In genomic region chr14:21556378-21557083, GRCh38 we compare ENCODE assay signal across 18 cellular contexts. TPM values are rescaled to one million over a fixed set of nuclear protein-coding genes. Genes with fewer than 3 reads are reported as not detected.
DNase-seq lines count a peak whose midpoint lies in the region; ATAC-seq and TF ChIP-seq lines count a peak whose summit lies in the region.
"Had no signal": no experiment of that assay in that cellular context is flagged by ENCODE, and none has a peak within 500 bp of the region (broad histone marks: within the 10 kb centered on the region; RNA-seq: fewer than 3 reads in every experiment).

No MANE protein-coding gene starts in this region.

- H2AFZ ChIP-seq in H9 (ENCODE audit: low read length) = no peak overlapping the region

- H3K9ac ChIP-seq in H9 (ENCODE audit: extremely low read depth, insufficient read length, low read length) (no peak overlapping the region), adipocyte (ENCODE audit: low read length) (no peak overlapping the region)

- TF ChIP-seq CTCF in H9 (conservative IDR thresholded peaks at IDR 0.05) = no peak
- TF ChIP-seq CTCF in sigmoid colon (IDR thresholded peaks at IDR 0.05) = no peak
- no peak for TF ChIP-seq CTCF in testis (IDR thresholded peaks at IDR 0.05)

- H3K4me1 ChIP-seq in H9 (ENCODE audit: insufficient read depth, low read length) (peaks cover 10% of the 10 kb centered on the region), adipocyte (ENCODE audit: control insufficient read depth, insufficient read depth, low read length) (peaks cover 4% of the 10 kb centered on the region), sigmoid colon (peaks cover 0 to 13% (median 10%) of the 10 kb centered on the region in 4 donors), testis (peaks cover 17% of the 10 kb centered on the region)

- H3K23ac ChIP-seq in H9 (ENCODE audit: insufficient read length, low read depth, low read length) = no peak overlapping the region

- H3K79me2 ChIP-seq in H9 (ENCODE audit: insufficient read depth, low read length) = no peaks in the 10 kb centered on the region

- H3K27ac Mint-ChIP-seq in H9 = peak overlapping the region; percentile 97 to 100 (median 99)

- H3K9me3 ChIP-seq in H9 (ENCODE audit: control insufficient read depth, low read depth, low read length) (no peaks in the 10 kb centered on the region), adipocyte (ENCODE audit: control insufficient read depth, low read length) (no peaks in the 10 kb centered on the region), sigmoid colon (no peaks in the 10 kb centered on the region), testis (no peaks in the 10 kb centered on the region)

- H3K4me1 Mint-ChIP-seq in H9 = peaks cover 36 to 49% of the 10 kb centered on the region in 2 experiments

- no peaks in the 10 kb centered on the region for H3K27me3 ChIP-seq in H9 (ENCODE audit: insufficient read depth, low read length)
- H3K27me3 ChIP-seq in adipocyte (replicated peaks; ENCODE audit: control insufficient read depth, insufficient read depth, low read length) = no peaks in the 10 kb centered on the region
- H3K27me3 ChIP-seq in sigmoid colon = no peaks in the 10 kb centered on the region
- no peaks in the 10 kb centered on the region for H3K27me3 ChIP-seq in testis
- H3K27me3 ChIP-seq: cardiac muscle cell had no signal

- H2BK5ac ChIP-seq in H9 (ENCODE audit: insufficient read length, low read length) = peak overlapping the region; percentile 98

- intact Hi-C loops in sigmoid colon (cut with DNase I) = loop anchor here (1.0 to 10.0 kb wide), 6 partner anchors 44 to 172 kb away; partner anchors contain the start of genes CHD8, METTL3, RAB2B and SUPT16H
- intact Hi-C loops in testis (cut with DNase I; ENCODE audit: low total_unique reads) = no loop called here

- TF ChIP-seq POLR2A in sigmoid colon (IDR thresholded peaks at IDR 0.05) = no peak
- TF ChIP-seq POLR2A in testis (IDR thresholded peaks at IDR 0.05) = no peak

- H4K20me1 ChIP-seq in H9 (ENCODE audit: control insufficient read depth, insufficient read depth, insufficient read length) = no peaks in the 10 kb centered on the region

- H4K91ac ChIP-seq in H9 (ENCODE audit: insufficient read length, low read depth, low read length) = peak overlapping the region; percentile 98

- H4K5ac ChIP-seq in H9 (ENCODE audit: insufficient read length, low read depth, low read length) = peak overlapping the region; percentile 97

- H3K36me3 ChIP-seq in adipocyte (ENCODE audit: control insufficient read depth, insufficient read depth, low read length, severe bottlenecking) = no peaks in the 10 kb centered on the region
- no peaks in the 10 kb centered on the region for H3K36me3 ChIP-seq in sigmoid colon
- no peaks in the 10 kb centered on the region for H3K36me3 ChIP-seq in testis (ENCODE audit: low read depth, missing control alignments)
- H3K36me3 ChIP-seq: cardiac muscle cell had no signal

- peak overlapping the region; percentile 74; the same call in 1 of the 2 replicates for H3K4ac ChIP-seq in H9 (ENCODE audit: low read depth, low read length)

- H3K79me1 ChIP-seq in H9 (ENCODE audit: insufficient read depth, low read depth, low read length, poor library complexity, severe bottlenecking) = no peaks in the 10 kb centered on the region

- TF ChIP-seq EP300 in sigmoid colon (IDR thresholded peaks at IDR 0.05) = no peak

- H2BK20ac ChIP-seq in H9 (ENCODE audit: low read depth, low read length, poor library complexity, severe bottlenecking) = no peak overlapping the region

- no peak overlapping the region for H2BK15ac ChIP-seq in H9 (ENCODE audit: low read depth, low read length)

- H3K36me3 Mint-ChIP-seq in H9 (ENCODE audit: insufficient read depth in 1 of 3, low read depth in 3 of 3) = no peaks in the 10 kb centered on the region

- H3K4me2 ChIP-seq in H9 (ENCODE audit: insufficient read depth, insufficient read length, low read length) = peak overlapping the region; percentile 53

- peak overlapping the region; percentile 86 for H2BK12ac ChIP-seq in H9 (ENCODE audit: insufficient read length, low read depth, low read length)

- peak overlapping the region; percentile 2 for H3T11ph ChIP-seq in H9 (ENCODE audit: low read length)

- H3K27me3 Mint-ChIP-seq in H9 (ENCODE audit: low read depth) = no peaks in the 10 kb centered on the region

- no peaks in the 10 kb centered on the region; a peak in 1 of 5 replicates for H3K9me3 Mint-ChIP-seq in H9

- H4K8ac ChIP-seq in H9 (replicated peaks; ENCODE audit: insufficient read length, low read depth, low read length) = no peak overlapping the region

- H3K4me3 ChIP-seq in adipocyte (ENCODE audit: low read length) (no peak overlapping the region), sigmoid colon (no peak overlapping the region), testis (no peak overlapping the region)

- H3K27ac ChIP-seq in H9 (ENCODE audit: insufficient read length, low read depth, low read length) (peak overlapping the region; percentile 99), sigmoid colon (peak overlapping the region; percentile 71 to 81 (median 81)), testis (peak overlapping the region in 1 of 2 donors; percentile 76)

- H2BK120ac ChIP-seq in H9 (ENCODE audit: low read depth, low read length, poor library complexity, severe bottlenecking) = peak overlapping the region; percentile 93

- peak overlapping the region; percentile 84 for H3K18ac ChIP-seq in H9 (ENCODE audit: insufficient read length, low read depth, low read length)

- WGBS in H9 (ENCODE audit: extremely low coverage, insufficient read length, low lambda C conversion rate) = no CpG with 5 or more reads among the region's 5 CpGs
- 54 to 76% methylated on average over 5 of the region's 5 CpGs for WGBS in sigmoid colon, 2 donors
- WGBS in testis, 2 donors = 42 to 43% methylated on average over 5 of the region's 5 CpGs

- no peaks in the 10 kb centered on the region for H3K23me2 ChIP-seq in H9 (ENCODE audit: insufficient read length, low read depth, low read length, poor library complexity, severe bottlenecking)

- no peak overlapping the region for H2AK5ac ChIP-seq in H9 (ENCODE audit: insufficient read length, low read length)

- H3K14ac ChIP-seq in H9 (ENCODE audit: insufficient read depth, low read length) = peak overlapping the region; percentile 79; the same call in 1 of the 2 replicates

- ATAC-seq in stimulated activated naive CD8-positive, alpha-beta T cell treated with anti-CD3 and anti-CD28 coated beads, Interleukin-15, Interleukin-2, amounts not matched to agents 100 U/mL and 50 U/mL, for 24 hours = no peak

- peak overlapping the region; percentile 34 for H3K56ac ChIP-seq in H9 (ENCODE audit: insufficient read length, low read depth, low read length)

- peak overlapping the region in 1 of 2 experiments; percentile 66; a peak in 3 of 5 replicates for H3K4me3 Mint-ChIP-seq in H9

- DNase-seq in H9 (no peak), adipocyte (ENCODE audit: low read depth) (peak; percentile 4), iris pigment epithelial cell (ENCODE audit: low read depth) (peak; percentile 9), sigmoid colon (no peak), testis (no peak), kidney tubule cell (ENCODE audit: low spot score) (no peak), H4 (ENCODE audit: low spot score) (no peak)
- no peak for DNase-seq in stimulated activated naive CD8-positive, alpha-beta T cell treated with anti-CD3 and anti-CD28 coated beads, Interleukin-15, Interleukin-2, amounts not matched to agents 100 U/mL and 50 U/mL, for 24 hours
- DNase-seq: activated CD8-positive, alpha-beta memory T cell treated with anti-CD3 and anti-CD28 coated beads, Interleukin-2, amount 50 U/mL, for 4 hours; activated naive CD4-positive, alpha-beta T cell treated with anti-CD3 and anti-CD28 coated beads, Interleukin-2, amount 50 U/mL, for 16 hours; effector memory CD4-positive, alpha-beta T cell; foreskin fibroblast; NCI-H2107 had no signal

RNA-seq across cellular contexts. Expression of gene OR10G3, which starts 23.3 kb away (rescaled TPM):
- total RNA-seq in H9 (2021) (not detected in 2 replicates), sigmoid colon (not detected), testis (not detected)
- polyA plus RNA-seq in sigmoid colon (not detected), testis (ENCODE audit: insufficient read depth, low read depth, low replicate concordance) (not detected)
- total RNA-seq in H4 (2014; rRNA removed; shearing (Covaris generic)) = not detected in 2 replicates
- total RNA-seq: cardiac muscle cell; mucosa of gallbladder; Right ventricle myocardium inferior; subcutaneous adipose tissue; T-helper 1 cell treated with Interleukin-12 subunit alpha and Interleukin-12 subunit beta and Interleukin-4 antibody, amounts not matched to agents 30 ng/mL and 1 ng/mL, for 36 hours had no signal
- polyA plus RNA-seq: cardiac muscle cell had no signal

RNA-seq across cellular contexts. Expression of gene SALL2, which starts 30.4 kb away (rescaled TPM):
- total RNA-seq in H9 (2021) (287 and 299 TPM in 2 replicates), sigmoid colon (10 to 100 TPM; 12.8 to 15.8 (median 14.1) TPM), testis (1 to 10 TPM; 4.1 to 5.0 TPM)
- polyA plus RNA-seq in sigmoid colon (1 to 10 TPM in 1 of 3 donors, under 1 TPM in 2; 0.46 to 2.9 (median 0.60) TPM), testis (ENCODE audit: insufficient read depth, low read depth, low replicate concordance) (5.5 TPM)
- total RNA-seq in H4 (2014; rRNA removed; shearing (Covaris generic)) = 0.06 and 0.75 TPM in 2 replicates

RNA-seq across cellular contexts. Expression of gene METTL3, which starts 45.4 kb away (rescaled TPM):
- total RNA-seq in H9 (2021) = 84.1 and 84.4 TPM in 2 replicates
- 10 to 100 TPM; 60.9 to 84.9 (median 75.4) TPM for total RNA-seq in sigmoid colon
- 10 to 100 TPM in 1 of 3 donors, 1 to 10 TPM in 2; 5.4 to 33.5 (median 9.0) TPM for polyA plus RNA-seq in sigmoid colon
- total RNA-seq in testis = 10 to 100 TPM; 65.7 to 66.3 TPM
- 81.1 TPM for polyA plus RNA-seq in testis (ENCODE audit: insufficient read depth, low read depth, low replicate concordance)
- 55.3 and 56.8 TPM in 2 replicates for total RNA-seq in H4 (2014; rRNA removed; shearing (Covaris generic))

Comparison
In these comparisons a context has a peak if more than half of its experiments do, and no peak if none do; other contexts are left out.
1. DNase-seq: peak in adipocyte (single experiment) and iris pigment epithelial cell (single experiment); none in H9 (single experiment), sigmoid colon (single experiment), stimulated activated naive CD8-positive, alpha-beta T cell treated with anti-CD3 and anti-CD28 coated beads, Interleukin-15, Interleukin-2, amounts not matched to agents 100 U/mL and 50 U/mL, for 24 hours (single experiment), testis (single experiment), kidney tubule cell (single experiment) and H4 (single experiment).
2. RNA of gene SALL2, which starts 30.4 kb away (total RNA-seq): 287 to 299 TPM in H9; 12.8 to 15.8 TPM in sigmoid colon, 4.1 to 5.0 TPM in testis and 0.06 to 0.75 TPM in H4; every median in the first group is over 10 times any median in the second.